In genomic region chr12:131830335-131831020, GRCh38 we compare ENCODE assay signal across 8 cellular contexts. TPM values are rescaled to one million over a fixed set of nuclear protein-coding genes. Genes with fewer than 3 reads are reported as not detected.
A peak's percentile ranks its signal among the peaks of the same experiment; 100 is the strongest.
DNase-seq lines count a peak whose midpoint lies in the region; ATAC-seq lines count a peak whose summit lies in the region.

No MANE protein-coding gene starts in this region.

- peaks cover 12% of the 10 kb centered on the region for H3K4me1 Mint-ChIP-seq in T-helper 17 cell
- H3K4me1 Mint-ChIP-seq in stimulated activated effector memory CD8-positive, alpha-beta T cell treated with anti-CD3 and anti-CD28 coated beads, Interleukin-12 subunit alpha, Interleukin-12 subunit beta, amount 100 ng/mL, for 72 hours = peaks cover 7% of the 10 kb centered on the region

- H3K4me3 ChIP-seq in duodenal mucosa (ENCODE audit: low read depth in 1 of 2, low read length in 2 of 2) = peak overlapping the region; percentile 51 to 55

- no peaks in the 10 kb centered on the region for H3K36me3 ChIP-seq in ES-I3 (ENCODE audit: insufficient read depth, low read length)
- no peaks in the 10 kb centered on the region for H3K36me3 ChIP-seq in duodenal mucosa (ENCODE audit: control insufficient read depth in 1 of 2, insufficient read depth in 2 of 2, low read length in 2 of 2)

- peak; percentile 44 for ATAC-seq in T-helper 17 cell
- ATAC-seq in left lobe of liver = peak; percentile 83
- ATAC-seq in stimulated activated effector memory CD8-positive, alpha-beta T cell treated with anti-CD3 and anti-CD28 coated beads, Interleukin-12 subunit alpha, Interleukin-12 subunit beta, amount 100 ng/mL, for 72 hours = peak; percentile 57
- ATAC-seq in HG02610 (IDR thresholded peaks at IDR 0.05; ENCODE audit: unreplicated experiment) = no peak

- peaks cover 34% of the 10 kb centered on the region for H3K27me3 Mint-ChIP-seq in T-helper 17 cell

- H3K9ac ChIP-seq in ES-I3 (ENCODE audit: low read depth, low read length) (peak overlapping the region; percentile 51), duodenal mucosa (ENCODE audit: low read depth in 1 of 2, low read length in 2 of 2) (no peak overlapping the region)

- no peak overlapping the region for H3K27ac ChIP-seq in duodenal mucosa (ENCODE audit: low read depth, low read length)

- no peak overlapping the region for H3K27ac Mint-ChIP-seq in T-helper 17 cell
- no peak overlapping the region for H3K27ac Mint-ChIP-seq in stimulated activated effector memory CD8-positive, alpha-beta T cell treated with anti-CD3 and anti-CD28 coated beads, Interleukin-12 subunit alpha, Interleukin-12 subunit beta, amount 100 ng/mL, for 72 hours

- H3K36me3 Mint-ChIP-seq in T-helper 17 cell (ENCODE audit: low read depth) = no peaks in the 10 kb centered on the region
- H3K36me3 Mint-ChIP-seq in stimulated activated effector memory CD8-positive, alpha-beta T cell treated with anti-CD3 and anti-CD28 coated beads, Interleukin-12 subunit alpha, Interleukin-12 subunit beta, amount 100 ng/mL, for 72 hours = no peaks in the 10 kb centered on the region

- H3K4me3 Mint-ChIP-seq in T-helper 17 cell = peak overlapping the region; percentile 81
- peak overlapping the region; percentile 66 for H3K4me3 Mint-ChIP-seq in stimulated activated effector memory CD8-positive, alpha-beta T cell treated with anti-CD3 and anti-CD28 coated beads, Interleukin-12 subunit alpha, Interleukin-12 subunit beta, amount 100 ng/mL, for 72 hours

- H3K9me3 ChIP-seq in ES-I3 (ENCODE audit: control insufficient read depth, insufficient read depth, low read length) = no peaks in the 10 kb centered on the region
- H3K9me3 ChIP-seq in T-helper 17 cell (ENCODE audit: control insufficient read depth, low read length, poor library complexity, severe bottlenecking) = no peaks in the 10 kb centered on the region
- H3K9me3 ChIP-seq in duodenal mucosa (ENCODE audit: control insufficient read depth in 1 of 2, low read length in 2 of 2) = no peaks in the 10 kb centered on the region

- peak; percentile 90 for DNase-seq in 8988T
- peak; percentile 20 for DNase-seq in KG1 (lab: John Stamatoyannopoulos, UW)
- DNase-seq in T-helper 17 cell = no peak
- DNase-seq in left lobe of liver (ENCODE audit: low spot score) = peak; percentile 79
- peak in 1 of 2 donors; percentile 68 for DNase-seq in stimulated activated effector memory CD8-positive, alpha-beta T cell treated with anti-CD3 and anti-CD28 coated beads, Interleukin-12 subunit alpha, Interleukin-12 subunit beta, amount 100 ng/mL, for 72 hours (ENCODE audit: low spot score in 2 of 2)

- H3K4me1 ChIP-seq in ES-I3 (ENCODE audit: insufficient read depth, low read length) (peaks cover 2% of the 10 kb centered on the region; the same call in 1 of the 2 replicates), duodenal mucosa (ENCODE audit: control insufficient read depth in 1 of 2, insufficient read depth in 2 of 2, low read length in 2 of 2) (peaks cover 0 to 18% of the 10 kb centered on the region in 2 donors)

- H3K27me3 ChIP-seq in duodenal mucosa (ENCODE audit: control insufficient read depth in 1 of 2, insufficient read depth in 2 of 2, low read length in 2 of 2) = peaks cover 29 to 36% of the 10 kb centered on the region in 2 donors

- H3K9me3 Mint-ChIP-seq in stimulated activated effector memory CD8-positive, alpha-beta T cell treated with anti-CD3 and anti-CD28 coated beads, Interleukin-12 subunit alpha, Interleukin-12 subunit beta, amount 100 ng/mL, for 72 hours = no peaks in the 10 kb centered on the region

RNA-seq across cellular contexts. Expression of gene MMP17, which starts 2.3 kb away (rescaled TPM):
- total RNA-seq in T-helper 17 cell (1 to 10 TPM in 1 of 2 donors, not detected in 1; 2.5 TPM), left lobe of liver (1.1 TPM)

Comparison
In these comparisons a context has a peak if more than half of its experiments do, and no peak if none do; other contexts are left out.
1. DNase-seq: peak in 8988T (single experiment), KG1 (single experiment) and left lobe of liver (single experiment); none in T-helper 17 cell (0 of 3).